13 cellular contexts compared by ENCODE assay signal in genomic region chr3:73765878-73766564, GRCh38.
A peak's percentile ranks its signal among the peaks of the same experiment; 100 is the strongest.
DNase-seq lines count a peak whose midpoint lies in the region; ATAC-seq and TF ChIP-seq lines count a peak whose summit lies in the region.
"Had no signal": no experiment of that assay in that cellular context is flagged by ENCODE, and none has a peak within 500 bp of the region (broad histone marks: within the 10 kb centered on the region; RNA-seq: fewer than 3 reads in every experiment).

No MANE protein-coding gene starts in this region.

- H3K36me3 ChIP-seq in lung (ENCODE audit: control insufficient read depth in 2 of 2, insufficient read depth in 2 of 2, low read length in 2 of 2) (no peaks in the 10 kb centered on the region), upper lobe of left lung (no peaks in the 10 kb centered on the region)

- no peak for TF ChIP-seq EP300 in upper lobe of left lung (IDR thresholded peaks at IDR 0.05)

- H3K27ac ChIP-seq in dorsolateral prefrontal cortex (peak overlapping the region in 30 of 59 donors; percentile 4 to 77 (median 42)), lung (ENCODE audit: low read depth in 1 of 2, low read length in 1 of 2) (no peak overlapping the region), upper lobe of left lung (peak overlapping the region in 3 of 4 donors; percentile 15 to 60 (median 48))
- H3K27ac ChIP-seq: 22Rv1, KMS-11 had no signal

- H3K4me3 ChIP-seq in dorsolateral prefrontal cortex (peak overlapping the region in 5 of 59 donors; percentile 38 to 52 (median 43)), lung (no peak overlapping the region), upper lobe of left lung (no peak overlapping the region)

- no peaks in the 10 kb centered on the region for H3K27me3 ChIP-seq in dorsolateral prefrontal cortex
- H3K27me3 ChIP-seq in lung (ENCODE audit: control insufficient read depth, insufficient read depth) = no peaks in the 10 kb centered on the region
- no peaks in the 10 kb centered on the region for H3K27me3 ChIP-seq in upper lobe of left lung

- TF ChIP-seq CTCF in dorsolateral prefrontal cortex (IDR thresholded peaks at IDR 0.05 in 54 of 56, conservative IDR thresholded peaks at IDR 0.05 in 2 of 56; ENCODE audit: low read depth in 1 of 56, partially characterized antibody in 56 of 56) (no peak), lung (IDR thresholded peaks at IDR 0.05; ENCODE audit: control extremely low read depth, extremely low read depth) (no peak), upper lobe of left lung (IDR thresholded peaks at IDR 0.05) (no peak)

- H3K9me3 ChIP-seq in lung (ENCODE audit: control insufficient read depth in 2 of 2, insufficient read depth in 1 of 2, low read length in 1 of 2) = no peaks in the 10 kb centered on the region
- no peaks in the 10 kb centered on the region for H3K9me3 ChIP-seq in upper lobe of left lung

- intact Hi-C loops in dorsolateral prefrontal cortex (cut with DNase I) = loop anchor here (5.0 kb wide), 1 partner anchor 254 kb away; no protein-coding TSS in a partner anchor

- peak; percentile 40 for ATAC-seq in lung (ENCODE audit: insufficient read depth, low FRiP score)
- peak in 1 of 2 donors; percentile 73 for ATAC-seq in upper lobe of left lung (ENCODE audit: low FRiP score in 2 of 2)
- no peak for ATAC-seq in GM19351 (IDR thresholded peaks at IDR 0.05; ENCODE audit: unreplicated experiment)

- H3K4me1 ChIP-seq in lung (ENCODE audit: control insufficient read depth in 2 of 2, insufficient read depth in 2 of 2, low read length in 2 of 2) = peaks cover 0 to 14% of the 10 kb centered on the region in 2 donors
- H3K4me1 ChIP-seq in upper lobe of left lung = no peaks in the 10 kb centered on the region

- WGBS in lung, 2 donors = 56 to 62% methylated on average over 6 of the region's 6 CpGs
- WGBS in upper lobe of left lung, 2 donors = 54 to 66% methylated on average over 6 of the region's 6 CpGs

- peak; percentile 15 for DNase-seq in DMS53 (lab: John Stamatoyannopoulos, UW)
- DNase-seq in DMS53 treated with DMSO at 0.1 percent for 48 hours (lab: John Stamatoyannopoulos, UW; ENCODE audit: unreplicated experiment) = no peak
- no peak for DNase-seq in dorsolateral prefrontal cortex
- no peak for DNase-seq in lung (ENCODE audit: low spot score)
- no peak for DNase-seq in upper lobe of left lung
- DNase-seq in NCI-H524 (lab: John Stamatoyannopoulos, UW) = no peak
- no peak for DNase-seq in NCI-H1048 (lab: John Stamatoyannopoulos, UW)
- DNase-seq: effector CD4-positive, alpha-beta T cell; NCI-H526; stimulated activated CD4-positive, alpha-beta T cell treated with anti-CD3 and anti-CD28 coated beads, Interleukin-2, amount 100 ng/mL, for 48 hours had no signal

- no peak for TF ChIP-seq POLR2A in upper lobe of left lung (IDR thresholded peaks at IDR 0.05)

Comparison
In these comparisons a context has a peak if more than half of its experiments do, and no peak if none do; other contexts are left out.
1. H3K27ac ChIP-seq: peak in dorsolateral prefrontal cortex (30 of 59) and upper lobe of left lung (3 of 4); none in lung (0 of 2).